ENCODE assay signal across 22 cellular contexts in the genomic region with DNA sequence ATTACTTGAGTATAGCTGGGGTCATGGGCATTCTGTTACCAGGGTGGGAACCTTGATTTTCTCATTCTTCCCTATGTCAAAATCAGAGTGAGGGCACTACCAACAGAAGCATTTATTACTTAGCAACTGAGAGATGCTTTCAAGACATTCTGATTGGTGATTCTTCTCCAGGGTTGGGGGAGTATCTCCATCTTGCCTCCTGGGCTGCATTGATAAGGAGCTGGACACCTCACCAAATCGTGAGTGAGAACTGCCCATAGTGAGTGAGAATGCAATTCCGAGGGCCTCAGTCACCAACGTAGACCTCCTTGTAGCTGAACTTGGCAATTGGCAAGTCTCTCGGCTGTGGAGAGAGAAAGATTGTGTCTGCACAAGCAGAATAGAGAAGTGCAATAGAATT.
"Had no signal": no experiment of that assay in that cellular context is flagged by ENCODE, and none has a peak within 500 bp of the region (broad histone marks: within the 10 kb centered on the region; RNA-seq: fewer than 3 reads in every experiment).

No MANE protein-coding gene starts in this region.

- H3K4me3 Mint-ChIP-seq: activated CD4-positive, alpha-beta memory T cell treated with anti-CD3 and anti-CD28 coated beads for 36 hours; activated CD4-positive, alpha-beta T cell treated with anti-CD3 and anti-CD28 coated beads, Interleukin-2, amount 10 ng/mL, durations not matched to agents 24 days and 14 days; activated naive CD8-positive, alpha-beta T cell treated with anti-CD3 and anti-CD28 coated beads, Interleukin-2, amount 50 U/mL, for 24 hours; activated T-cell treated with anti-CD3 and anti-CD28 coated beads, Interleukin-2, amount 50 U/mL, for 4 hours; T-cell; WTC11 had no signal

- H3K4me1 ChIP-seq: ascending aorta had no signal

- H3K36me3 Mint-ChIP-seq: activated CD4-positive, alpha-beta memory T cell treated with anti-CD3 and anti-CD28 coated beads for 36 hours; activated naive CD4-positive, alpha-beta T cell treated with anti-CD3 and anti-CD28 coated beads, Interleukin-2, amount 50 U/mL, for 72 hours; T-cell; WTC11 had no signal

- H3K4me1 Mint-ChIP-seq: T-cell had no signal

- ATAC-seq: activated naive CD4-positive, alpha-beta T cell treated with anti-CD3 and anti-CD28 coated beads, Interleukin-2, amount 50 U/mL, for 72 hours; activated naive CD8-positive, alpha-beta T cell treated with anti-CD3 and anti-CD28 coated beads, Interleukin-2, amount 50 U/mL, for 24 hours; activated T-cell treated with anti-CD3 and anti-CD28 coated beads, Interleukin-2, amount 50 U/mL, for 4 hours; body of pancreas; Right ventricle myocardium inferior; T-cell; WTC11 had no signal

- H3K27ac ChIP-seq: ascending aorta, cardiac muscle cell, SK-N-MC had no signal

- H3K27me3 ChIP-seq: ascending aorta, body of pancreas, cardiac muscle cell had no signal

- H3K9me3 Mint-ChIP-seq: activated CD4-positive, alpha-beta memory T cell treated with anti-CD3 and anti-CD28 coated beads for 36 hours; activated CD4-positive, alpha-beta T cell treated with anti-CD3 and anti-CD28 coated beads, Interleukin-2, amount 10 ng/mL, durations not matched to agents 24 days and 14 days; activated naive CD4-positive, alpha-beta T cell treated with anti-CD3 and anti-CD28 coated beads, Interleukin-2, amount 50 U/mL, for 72 hours; activated naive CD8-positive, alpha-beta T cell treated with anti-CD3 and anti-CD28 coated beads, Interleukin-2, amount 50 U/mL, for 24 hours; activated T-cell treated with anti-CD3 and anti-CD28 coated beads, Interleukin-2, amount 50 U/mL, for 4 hours; T-cell had no signal

- DNase-seq: activated CD4-positive, alpha-beta memory T cell treated with anti-CD3 and anti-CD28 coated beads for 36 hours; activated CD4-positive, alpha-beta T cell treated with anti-CD3 and anti-CD28 coated beads, Interleukin-2, amount 10 ng/mL, durations not matched to agents 24 days and 14 days; activated CD4-positive, CD25-positive, alpha-beta regulatory T cell treated with anti-CD3 and anti-CD28 coated beads, Interleukin-2, amount 50 U/mL, for 72 hours; activated CD8-positive, alpha-beta memory T cell treated with anti-CD3 and anti-CD28 coated beads for 24 hours; activated effector memory CD4-positive, alpha-beta T cell treated with anti-CD3 and anti-CD28 coated beads, Interleukin-2, amount 50 U/mL, for 16 hours; activated naive CD4-positive, alpha-beta T cell treated with Interleukin-2 at 50 U/mL for 16 hours; activated naive CD8-positive, alpha-beta T cell treated with anti-CD3 and anti-CD28 coated beads, Interleukin-2, amount 50 U/mL, for 24 hours; activated T-cell treated with anti-CD3 and anti-CD28 coated beads, Interleukin-2, amount 50 U/mL, for 4 hours; amniotic stem cell; body of pancreas; KG1; MV-4-11; NCI-H1930; NCI-H2107; T-cell; T1000 had no signal

- H3K36me3 ChIP-seq: ascending aorta, cardiac muscle cell had no signal

- H3K9me3 ChIP-seq: ascending aorta, body of pancreas had no signal

- H3K4me3 ChIP-seq: ascending aorta, body of pancreas, cardiac muscle cell, SK-N-MC had no signal

- H3K27ac Mint-ChIP-seq: activated CD4-positive, alpha-beta memory T cell treated with anti-CD3 and anti-CD28 coated beads for 36 hours; activated CD4-positive, alpha-beta T cell treated with anti-CD3 and anti-CD28 coated beads, Interleukin-2, amount 10 ng/mL, durations not matched to agents 24 days and 14 days; activated naive CD4-positive, alpha-beta T cell treated with anti-CD3 and anti-CD28 coated beads, Interleukin-2, amount 50 U/mL, for 72 hours; activated naive CD8-positive, alpha-beta T cell treated with anti-CD3 and anti-CD28 coated beads, Interleukin-2, amount 50 U/mL, for 24 hours; T-cell; WTC11 had no signal
